In the genomic region with DNA sequence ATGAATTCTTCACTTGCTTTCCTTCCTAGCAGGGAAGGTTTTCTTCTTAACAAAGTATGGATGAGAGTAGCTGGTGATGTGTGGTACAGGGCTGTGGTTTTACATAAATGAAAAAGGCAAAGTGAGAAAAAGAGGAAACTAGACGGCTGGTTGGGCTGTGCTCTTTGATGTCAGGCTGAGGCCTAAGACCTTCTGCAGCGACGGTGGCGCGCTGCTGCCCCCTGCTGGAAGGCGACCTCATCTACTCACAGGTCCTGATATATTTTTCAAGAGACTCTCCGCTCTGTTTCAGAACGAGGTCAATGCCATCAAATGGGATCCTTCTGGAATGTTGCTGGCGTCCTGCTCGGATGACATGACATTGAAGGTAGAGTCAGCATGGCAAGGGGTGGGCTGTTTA, we compare ENCODE assay signal across 8 cellular contexts.
DNase-seq lines count a peak whose midpoint lies in the region; ATAC-seq and TF ChIP-seq lines count a peak whose summit lies in the region.

No MANE protein-coding gene starts in this region.

- H3K36me3 Mint-ChIP-seq in osteocyte (ENCODE audit: unreplicated experiment) = no peaks in the 10 kb centered on the region

- peaks cover 9% of the 10 kb centered on the region; the same call in 1 of the 2 replicates for H3K36me3 ChIP-seq in OCI-LY1 (ENCODE audit: insufficient read depth, low read length)
- H3K36me3 ChIP-seq in sigmoid colon = no peaks in the 10 kb centered on the region

- H3K4me1 Mint-ChIP-seq in osteocyte (ENCODE audit: unreplicated experiment) = no peaks in the 10 kb centered on the region

- peak; percentile 97 for ATAC-seq in GM21619 (IDR thresholded peaks at IDR 0.05; ENCODE audit: unreplicated experiment)

- no peak for TF ChIP-seq EP300 in sigmoid colon (IDR thresholded peaks at IDR 0.05)

- no peak overlapping the region; the same call in 1 of the 2 replicates for H3K9ac ChIP-seq in OCI-LY1 (ENCODE audit: low read length)

- CTCF ChIA-PET in AG04449 (lab: Yijun Ruan, JAX) = interaction anchor here (0.7 to 1.5 kb wide), 2 partner anchors 41 to 121 kb away, joined by 3 read pairs; no protein-coding TSS in a partner anchor

- POLR2A ChIA-PET in AG04449 (lab: Yijun Ruan, JAX) = no interaction called here

- peaks cover 9% of the 10 kb centered on the region for H3K4me1 ChIP-seq in OCI-LY1 (ENCODE audit: insufficient read depth, low read length, severe bottlenecking)
- H3K4me1 ChIP-seq in sigmoid colon = no peaks in the 10 kb centered on the region

- peak overlapping the region; percentile 56 for H3K27ac ChIP-seq in OCI-LY1 (ENCODE audit: low read depth, low read length, poor library complexity, severe bottlenecking)
- H3K27ac ChIP-seq in sigmoid colon = no peak overlapping the region

- intact Hi-C loops in sigmoid colon (cut with DNase I) = no loop called here

- no peak overlapping the region for H2AFZ ChIP-seq in OCI-LY1 (ENCODE audit: low read length)

- H3K27ac Mint-ChIP-seq in osteocyte (ENCODE audit: unreplicated experiment) = no peak overlapping the region

- no peaks in the 10 kb centered on the region for H3K27me3 Mint-ChIP-seq in osteocyte (ENCODE audit: unreplicated experiment)

- H3K79me2 ChIP-seq in OCI-LY1 (ENCODE audit: insufficient read depth, low read length) = no peaks in the 10 kb centered on the region

- TF ChIP-seq CTCF in AG04449 (IDR thresholded peaks at IDR 0.05; ENCODE audit: insufficient read depth, low read length, missing control alignments) (peak; percentile 65), OCI-LY1 (IDR thresholded peaks at IDR 0.05; ENCODE audit: low read length) (peak; percentile 70), sigmoid colon (IDR thresholded peaks at IDR 0.05) (peak in 3 of 4 experiments; percentile 48 to 65 (median 64)), osteocyte (IDR thresholded peaks at IDR 0.05) (no peak)

- H3K4me3 ChIP-seq in AG04449 (ENCODE audit: low read depth, low read length) (no peak overlapping the region), OCI-LY1 (ENCODE audit: low read depth, low read length, poor library complexity, severe bottlenecking) (no peak overlapping the region), sigmoid colon (no peak overlapping the region)

- DNase-seq in AG04449 (ENCODE audit: low read depth, low spot score) (no peak), cerebellar cortex (ENCODE audit: low spot score) (peak; percentile 52), sigmoid colon (no peak), NCI-H510A treated with DMSO at 0.1 percent for 48 hours (lab: John Stamatoyannopoulos, UW) (no peak), SW480 (ENCODE audit: low spot score) (no peak), osteocyte (ENCODE audit: extremely low spot score, unreplicated experiment) (no peak)

- no peaks in the 10 kb centered on the region for H3K9me2 ChIP-seq in OCI-LY1 (ENCODE audit: low read depth, low read length)

- no peaks in the 10 kb centered on the region for H3F3A ChIP-seq in OCI-LY1 (ENCODE audit: insufficient read depth, low read length)

- 4 to 5% methylated on average over 10 of the region's 10 CpGs for WGBS in sigmoid colon, 2 donors

- H3K4me2 ChIP-seq in OCI-LY1 (ENCODE audit: low read length) = peak overlapping the region; percentile 39; the same call in 1 of the 2 replicates

- TF ChIP-seq POLR2A in sigmoid colon (IDR thresholded peaks at IDR 0.05) = no peak

- H3K9me3 Mint-ChIP-seq in osteocyte (ENCODE audit: unreplicated experiment) = no peaks in the 10 kb centered on the region

- H3K9me3 ChIP-seq in OCI-LY1 (ENCODE audit: low read length) = no peaks in the 10 kb centered on the region
- no peaks in the 10 kb centered on the region for H3K9me3 ChIP-seq in sigmoid colon

- H4K20me1 ChIP-seq in OCI-LY1 (ENCODE audit: insufficient read depth, low read length) = no peaks in the 10 kb centered on the region

- no peaks in the 10 kb centered on the region for H3K27me3 ChIP-seq in OCI-LY1 (ENCODE audit: insufficient read depth, low read length)
- H3K27me3 ChIP-seq in sigmoid colon = no peaks in the 10 kb centered on the region

- no peak overlapping the region for H3K4me3 Mint-ChIP-seq in osteocyte (ENCODE audit: unreplicated experiment)
